ENCODE assay signal across 8 cellular contexts in genomic region chr15:88638626-88639372, GRCh38. TPM values are rescaled to one million over a fixed set of nuclear protein-coding genes. Genes with fewer than 3 reads are reported as not detected.
DNase-seq lines count a peak whose midpoint lies in the region; ATAC-seq and TF ChIP-seq lines count a peak whose summit lies in the region.

Gene ISG20 (plus strand): TSS chr15:88639016. CDS start chr15:88639367, 351 bp downstream.

- intact Hi-C loops in heart right ventricle (cut with DNase I): loop anchor here in 1 of 10 donors (1.0 kb wide), 1 partner anchor 17 kb away; the partner anchor contains the start of gene AEN

- peak; percentile 99 for DNase-seq in GM12865 (ENCODE audit: low read depth)
- DNase-seq in NAMALWA (ENCODE audit: low spot score): peak; percentile 99
- peak; percentile 83 to 100 (median 99) for DNase-seq in T-cell
- peak; percentile 84 to 88 for DNase-seq in heart right ventricle
- DNase-seq in progenitor cell of endocrine pancreas (ENCODE audit: low spot score, unreplicated experiment): peak; percentile 55
- peak; percentile 96 for DNase-seq in ureter (ENCODE audit: low spot score)

- ATAC-seq in HG02571 (IDR thresholded peaks at IDR 0.05; ENCODE audit: unreplicated experiment) (peak; percentile 60), T-cell (replicated peaks in 1 of 4) (peak; percentile 84 to 88 (median 86)), heart right ventricle (peak; percentile 87 to 96 (median 94))

- H3K9me3 Mint-ChIP-seq in T-cell: no peaks in the 10 kb centered on the region
- H3K9me3 Mint-ChIP-seq in progenitor cell of endocrine pancreas (ENCODE audit: low read depth): no peaks in the 10 kb centered on the region

- H3K4me1 ChIP-seq in heart right ventricle: peaks cover 12 to 80% (median 22%) of the 10 kb centered on the region in 9 donors

- peak within 1 kb of the TSS; percentile 81 to 90 (median 83) for H3K4me3 Mint-ChIP-seq in T-cell
- H3K4me3 Mint-ChIP-seq in progenitor cell of endocrine pancreas (ENCODE audit: low read depth): peak within 1 kb of the TSS; percentile 36

- peaks cover 0 to 26% (median 0%) of the 10 kb centered on the region in 9 donors for H3K36me3 ChIP-seq in heart right ventricle

- H3K27ac Mint-ChIP-seq in T-cell (peak within 1 kb of the TSS; percentile 93 to 97), progenitor cell of endocrine pancreas (peak within 1 kb of the TSS; percentile 93)

- TF ChIP-seq CTCF in GM12865 (IDR thresholded peaks at IDR 0.05; ENCODE audit: insufficient read depth, low read depth, low read length, missing control alignments) (peak; percentile 31), heart right ventricle (IDR thresholded peaks at IDR 0.05) (peak in 6 of 9 donors; percentile 24 to 62 (median 50)), progenitor cell of endocrine pancreas (IDR thresholded peaks at IDR 0.05; ENCODE audit: unreplicated experiment) (peak; percentile 44)

- H3K36me3 Mint-ChIP-seq in T-cell (peaks cover 21% of the 10 kb centered on the region), progenitor cell of endocrine pancreas (ENCODE audit: insufficient read depth) (no peaks in the 10 kb centered on the region)

- H3K4me3 ChIP-seq in GM12865 (ENCODE audit: low read depth, low read length) (peak within 1 kb of the TSS; percentile 82), heart right ventricle (peak within 1 kb of the TSS; percentile 11 to 63 (median 52))

- no peaks in the 10 kb centered on the region for H3K27me3 ChIP-seq in heart right ventricle

- H3K27me3 Mint-ChIP-seq in T-cell (no peaks in the 10 kb centered on the region), progenitor cell of endocrine pancreas (peaks cover 12% of the 10 kb centered on the region)

- CTCF ChIA-PET in T-cell (lab: Charles Lee): interaction anchor here (0.5 to 1.7 kb wide), 14 partner anchors 10 to 375 kb away, joined by 3 to 17 read pairs (median 4); no protein-coding TSS in a partner anchor

- H3K9me3 ChIP-seq in heart right ventricle: no peaks in the 10 kb centered on the region

- H3K4me1 Mint-ChIP-seq in T-cell: peaks cover 80 to 88% (median 81%) of the 10 kb centered on the region in 3 donors
- peaks cover 13% of the 10 kb centered on the region for H3K4me1 Mint-ChIP-seq in progenitor cell of endocrine pancreas (ENCODE audit: low read depth)

- H3K27ac ChIP-seq in adipose tissue (ENCODE audit: low read depth, low read length): peak within 1 kb of the TSS; percentile 78
- H3K27ac ChIP-seq in heart right ventricle: peak within 1 kb of the TSS; percentile 62 to 96 (median 89)

- 5 to 10% (median 7%) methylated on average over 25 to 27 of the region's 27 CpGs for WGBS in adipose tissue, 3 donors
- 10 to 11% methylated on average over 27 of the region's 27 CpGs for WGBS in heart right ventricle, 2 donors

- POLR2A ChIA-PET in T-cell (lab: Charles Lee): interaction anchor here (0.5 to 1.9 kb wide), 11 partner anchors 10 to 574 kb away, joined by 3 to 41 read pairs (median 4); partner anchors contain the start of gene ABHD2 (in 1 of the 2)

RNA-seq across cellular contexts. Expression of gene ISG20, which starts in this region (rescaled TPM):
- total RNA-seq in T-cell (100 to 1,000 TPM; 141 to 206 (median 153) TPM), heart right ventricle (10 to 100 TPM in 1 of 10 donors, 1 to 10 TPM in 9; 2.0 to 23.0 (median 4.5) TPM), progenitor cell of endocrine pancreas (3.1 and 4.3 TPM in 2 replicates), ureter (14.2 TPM)
- polyA plus RNA-seq in adipose tissue (10 to 100 TPM in 2 of 3 donors, 1 to 10 TPM in 1; 8.3 to 22.4 (median 16.2) TPM), heart right ventricle (10 to 100 TPM in 1 of 2 donors, 1 to 10 TPM in 1; 3.6 to 13.8 TPM)

Comparison
In these comparisons a context has a peak if more than half of its experiments do, and no peak if none do; other contexts are left out.
1. Peak in every context shown above with its lines: DNase-seq, ATAC-seq, H3K4me3 ChIP-seq and H3K27ac ChIP-seq.